ENCODE assay signal across 8 cellular contexts in the genomic region with DNA sequence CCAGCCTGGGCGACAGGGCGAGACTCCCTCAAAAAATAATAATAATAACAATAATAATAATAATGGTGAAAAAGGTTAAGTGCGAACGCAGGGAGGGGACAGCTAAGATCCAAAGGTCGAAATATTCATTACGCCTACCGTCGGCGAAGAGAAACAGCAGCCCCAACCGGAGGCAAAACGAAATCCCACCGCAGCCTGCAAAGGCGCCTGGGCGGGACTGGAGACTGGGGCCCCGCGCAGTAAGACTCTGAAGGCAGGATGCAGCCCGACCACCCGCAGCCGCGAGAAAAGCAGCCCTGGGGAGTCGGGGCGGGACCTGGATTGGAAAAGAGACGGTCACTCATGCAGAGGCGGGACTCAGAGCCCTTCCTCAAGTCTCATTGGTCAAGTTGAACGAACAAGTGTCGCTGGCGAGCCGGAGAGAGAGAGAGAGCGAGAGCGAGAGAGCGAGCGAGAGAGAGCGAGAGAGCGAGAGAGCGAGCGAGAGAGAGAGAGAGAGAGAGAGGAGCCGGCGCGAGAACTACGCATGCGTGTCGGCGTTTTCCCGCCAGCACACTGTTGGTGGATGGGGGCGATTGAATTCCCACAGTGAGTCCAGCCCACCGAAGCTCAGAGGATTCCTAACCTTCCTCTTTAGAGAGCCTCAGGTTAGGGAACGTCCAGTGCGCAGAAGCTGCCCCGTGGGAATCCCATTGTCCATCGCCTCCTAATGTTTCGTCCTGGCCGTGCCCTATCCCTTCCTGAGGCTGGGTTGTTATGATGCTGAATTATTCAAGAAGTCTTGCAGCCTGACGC. TPM values are rescaled to one million over a fixed set of nuclear protein-coding genes. Genes with fewer than 3 reads are reported as not detected.
DNase-seq lines count a peak whose midpoint lies in the region; ATAC-seq, FAIRE-seq and TF ChIP-seq lines count a peak whose summit lies in the region.

No MANE protein-coding gene starts in this region.

- peaks cover 6% of the 10 kb centered on the region for H3K36me3 Mint-ChIP-seq in brain

- H3K27me3 ChIP-seq in A673 (replicated peaks; ENCODE audit: insufficient read depth, low read depth, low read length, poor library complexity) = no peaks in the 10 kb centered on the region

- intact Hi-C loops in A673 (cut with micrococcal nuclease; ENCODE audit: unreplicated experiment) = loop anchor here (1.0 to 5.0 kb wide), 2 partner anchors 37 to 64 kb away; partner anchors contain the start of genes FDPS, MTX1 and THBS3

- H3K27ac Mint-ChIP-seq in brain = peak overlapping the region; percentile 85 to 97 (median 92)

- no peaks in the 10 kb centered on the region for H3K9me3 ChIP-seq in A673 (ENCODE audit: low read depth, low read length, poor library complexity, severe bottlenecking)

- peak; percentile 96 for FAIRE-seq in TTC549 (lab: Jason Lieb, UNC)

- peak overlapping the region; percentile 86 for H3K27ac ChIP-seq in A673 (ENCODE audit: low read depth, low read length, poor library complexity, severe bottlenecking)

- POLR2A ChIA-PET in A673 (lab: Charles Lee; ENCODE audit: low non-redundant PET) = no interaction called here

- peaks cover 6% of the 10 kb centered on the region for H3K27me3 Mint-ChIP-seq in brain

- H3K4me1 ChIP-seq in A673 (ENCODE audit: insufficient read depth, low read length, poor library complexity, severe bottlenecking) = peaks cover 30% of the 10 kb centered on the region

- ATAC-seq in HG03064 (IDR thresholded peaks at IDR 0.05; ENCODE audit: low read depth, unreplicated experiment) = peak; percentile 80

- H3K4me3 Mint-ChIP-seq in brain = peak overlapping the region; percentile 77 to 86 (median 80)

- peaks cover 19% of the 10 kb centered on the region for H3K36me3 ChIP-seq in A673 (ENCODE audit: insufficient read depth, low read length, poor library complexity, severe bottlenecking)

- peak overlapping the region; percentile 56 for H3K4me3 ChIP-seq in A673 (ENCODE audit: low read depth, low read length, poor library complexity, severe bottlenecking)
- peak overlapping the region; percentile 48 for H3K4me3 ChIP-seq in iPS-11a (ENCODE audit: low read depth, low read length)
- peak overlapping the region; percentile 60 for H3K4me3 ChIP-seq in skeletal muscle cell (ENCODE audit: low read depth, low read length)

- DNase-seq in A673 (ENCODE audit: low spot score) (peak; percentile 100), NCI-H2107 (lab: John Stamatoyannopoulos, UW) (peak; percentile 99), skeletal muscle cell (ENCODE audit: low read depth) (peak; percentile 99)

- H3K9me3 Mint-ChIP-seq in brain = peaks cover 0 to 9% (median 0%) of the 10 kb centered on the region in 5 experiments

- CTCF ChIA-PET in A673 (lab: Charles Lee) = interaction anchor here (0.7 to 1.0 kb wide), 3 partner anchors 38 to 685 kb away, joined by 3 to 5 read pairs (median 4); no protein-coding TSS in a partner anchor

- TF ChIP-seq CTCF in A673 (conservative IDR thresholded peaks at IDR 0.05; ENCODE audit: low read depth, low read length) (peak; percentile 51), brain (conservative IDR thresholded peaks at IDR 0.05) (peak; percentile 49 to 61)

- no TSS peak for BruUV-seq in A673 (replicated peaks; lab: Mats Ljungman, UMichigan)

- peak; percentile 97 for TF ChIP-seq POLR2A in GM18526 (IDR thresholded peaks at IDR 0.05; ENCODE audit: extremely low read depth, insufficient read length)

- H3K4me1 Mint-ChIP-seq in brain = peaks cover 50% of the 10 kb centered on the region

RNA-seq across cellular contexts. Expression of gene ENTREP3, which starts 10.7 kb away (rescaled TPM):
- total RNA-seq in A673 (2021) = 72.5 and 75.5 TPM in 2 replicates
- polyA plus RNA-seq in brain (ENCODE audit: insufficient read depth, low read depth, low replicate concordance) = 40.8 TPM

RNA-seq across cellular contexts. Expression of gene SCAMP3, which starts 17.6 kb away (rescaled TPM):
- 109 and 115 TPM in 2 replicates for total RNA-seq in A673 (2021)
- polyA plus RNA-seq in brain (ENCODE audit: insufficient read depth, low read depth, low replicate concordance) = 118 TPM

RNA-seq across cellular contexts. Expression of gene CLK2, which starts 28.7 kb away (rescaled TPM):
- 70.2 and 79.1 TPM in 2 replicates for total RNA-seq in A673 (2021)
- 29.7 TPM for polyA plus RNA-seq in brain (ENCODE audit: insufficient read depth, low read depth, low replicate concordance)

RNA-seq across cellular contexts. Expression of gene HCN3, which starts 32.7 kb away (rescaled TPM):
- 11.3 and 12.2 TPM in 2 replicates for total RNA-seq in A673 (2021)
- polyA plus RNA-seq in brain (ENCODE audit: insufficient read depth, low read depth, low replicate concordance) = 22.3 TPM

RNA-seq across cellular contexts. Expression of gene MTX1, which starts 36.1 kb away (rescaled TPM):
- total RNA-seq in A673 (2021) = 65.2 and 75.9 TPM in 2 replicates
- polyA plus RNA-seq in brain (ENCODE audit: insufficient read depth, low read depth, low replicate concordance) = 77.4 TPM

Comparison
In these comparisons a context has a peak if more than half of its experiments do, and no peak if none do; other contexts are left out.
1. Peak in every context shown above with its lines: DNase-seq, ATAC-seq, H3K4me3 ChIP-seq and H3K27ac ChIP-seq.